Comparison of ENCODE assay signal across 8 cellular contexts in the genomic region with DNA sequence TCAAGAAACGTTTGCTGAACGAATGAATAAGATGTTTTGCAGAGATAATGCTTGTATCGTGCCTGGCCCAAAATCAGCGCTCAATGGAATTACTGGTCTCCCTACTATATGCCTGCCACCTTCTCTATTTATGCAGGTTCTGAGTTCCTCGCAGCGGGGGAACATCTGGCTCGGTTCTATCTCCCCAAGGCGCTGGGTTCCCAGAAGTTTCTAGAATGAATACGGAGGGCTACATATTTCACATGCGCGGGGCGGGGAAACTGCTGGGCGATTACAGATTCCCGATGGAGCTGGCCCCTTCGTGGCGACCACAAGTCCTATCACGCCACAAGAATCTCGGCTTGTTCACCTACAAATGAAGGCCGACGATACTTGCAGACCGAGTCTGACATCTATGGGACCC. TPM values are rescaled to one million over a fixed set of nuclear protein-coding genes. Genes with fewer than 3 reads are reported as not detected.
DNase-seq lines count a peak whose midpoint lies in the region; ATAC-seq and TF ChIP-seq lines count a peak whose summit lies in the region.

No MANE protein-coding gene starts in this region.

- H3K36me3 ChIP-seq in HUES64 (ENCODE audit: insufficient read depth, low read length) (peaks cover 4% of the 10 kb centered on the region; the same call in 1 of the 2 replicates), brain microvascular endothelial cell (replicated peaks) (peaks cover 3% of the 10 kb centered on the region), lower lobe of right lung (peaks cover 26% of the 10 kb centered on the region), upper lobe of left lung (peaks cover 0 to 17% (median 4%) of the 10 kb centered on the region in 4 donors)

- peak overlapping the region; percentile 84 for H3K9ac ChIP-seq in HUES64 (ENCODE audit: low read depth, low read length)

- DNase-seq in activated CD8-positive, alpha-beta memory T cell treated with anti-CD3 and anti-CD28 coated beads, Interleukin-2, amount 10 ng/mL, durations not matched to agents 7 days and 5 days: no peak
- no peak for DNase-seq in activated CD8-positive, alpha-beta memory T cell treated with anti-CD3 and anti-CD28 coated beads for 24 hours
- no peak for DNase-seq in brain microvascular endothelial cell
- DNase-seq in lower lobe of right lung: no peak
- DNase-seq in upper lobe of left lung: no peak
- DNase-seq in NK-92 (lab: John Stamatoyannopoulos, UW; ENCODE audit: unreplicated experiment): no peak
- DNase-seq in UCSD-AML1 (lab: John Stamatoyannopoulos, UW; ENCODE audit: unreplicated experiment): no peak

- H3K4me1 ChIP-seq in HUES64 (ENCODE audit: insufficient read depth, low read length): peaks cover 13% of the 10 kb centered on the region; the same call in 1 of the 2 replicates
- H3K4me1 ChIP-seq in lower lobe of right lung: peaks cover 23% of the 10 kb centered on the region
- H3K4me1 ChIP-seq in upper lobe of left lung: peaks cover 11 to 28% (median 18%) of the 10 kb centered on the region in 4 donors

- H3K27ac ChIP-seq in HUES64 (ENCODE audit: low read depth, low read length) (peak overlapping the region; percentile 79; the same call in 1 of the 2 replicates), brain microvascular endothelial cell (peak overlapping the region; percentile 79), lower lobe of right lung (peak overlapping the region; percentile 92), upper lobe of left lung (peak overlapping the region; percentile 88 to 96 (median 92))

- no peaks in the 10 kb centered on the region for H3K27me3 Mint-ChIP-seq in activated CD8-positive, alpha-beta memory T cell treated with anti-CD3 and anti-CD28 coated beads, Interleukin-2, amount 10 ng/mL, durations not matched to agents 7 days and 5 days

- peak overlapping the region; percentile 94 for H3K4me3 Mint-ChIP-seq in activated CD8-positive, alpha-beta memory T cell treated with anti-CD3 and anti-CD28 coated beads, Interleukin-2, amount 10 ng/mL, durations not matched to agents 7 days and 5 days

- TF ChIP-seq CTCF in brain microvascular endothelial cell (IDR thresholded peaks at IDR 0.05; ENCODE audit: low read depth, low read length, missing control alignments) (no peak), lower lobe of right lung (IDR thresholded peaks at IDR 0.05) (no peak), upper lobe of left lung (IDR thresholded peaks at IDR 0.05) (no peak)

- CTCF ChIA-PET in activated CD8-positive, alpha-beta memory T cell treated with anti-CD3 and anti-CD28 coated beads, Interleukin-2, amount 10 ng/mL, durations not matched to agents 7 days and 5 days (lab: Charles Lee): interaction anchor here (0.7 to 2.3 kb wide), 11 partner anchors 8 to 250 kb away, joined by 3 to 9 read pairs (median 4); a partner anchor contains a TSS

- in situ Hi-C loops in brain microvascular endothelial cell (cut with HindIII; ENCODE audit: low pct_ligation_motif_present, low sequenced_read_pairs): no loop called here

- H3K4me1 Mint-ChIP-seq in activated CD8-positive, alpha-beta memory T cell treated with anti-CD3 and anti-CD28 coated beads, Interleukin-2, amount 10 ng/mL, durations not matched to agents 7 days and 5 days: peaks cover 31% of the 10 kb centered on the region

- TF ChIP-seq POLR2A in upper lobe of left lung (IDR thresholded peaks at IDR 0.05): no peak

- H3K36me3 Mint-ChIP-seq in activated CD8-positive, alpha-beta memory T cell treated with anti-CD3 and anti-CD28 coated beads, Interleukin-2, amount 10 ng/mL, durations not matched to agents 7 days and 5 days: peaks cover 8% of the 10 kb centered on the region

- H3K9me3 ChIP-seq in HUES64 (ENCODE audit: insufficient read depth, low read depth, low read length) (no peaks in the 10 kb centered on the region), lower lobe of right lung (no peaks in the 10 kb centered on the region), upper lobe of left lung (no peaks in the 10 kb centered on the region)

- no peaks in the 10 kb centered on the region for H3K9me3 Mint-ChIP-seq in activated CD8-positive, alpha-beta memory T cell treated with anti-CD3 and anti-CD28 coated beads, Interleukin-2, amount 10 ng/mL, durations not matched to agents 7 days and 5 days (ENCODE audit: low read depth)

- ATAC-seq in activated CD8-positive, alpha-beta memory T cell treated with anti-CD3 and anti-CD28 coated beads, Interleukin-2, amount 10 ng/mL, durations not matched to agents 7 days and 5 days: peak; percentile 20
- ATAC-seq in lower lobe of right lung (peak; percentile 14 to 18), upper lobe of left lung (ENCODE audit: low FRiP score in 2 of 2) (peak; percentile 2 to 42)

- under 1% methylated on average over 21 of the region's 21 CpGs for WGBS in HUES64
- WGBS in upper lobe of left lung, 2 donors: 0 to 1% methylated on average over 16 to 21 of the region's 21 CpGs

- peak overlapping the region; percentile 89 for H3K27ac Mint-ChIP-seq in activated CD8-positive, alpha-beta memory T cell treated with anti-CD3 and anti-CD28 coated beads, Interleukin-2, amount 10 ng/mL, durations not matched to agents 7 days and 5 days

- H3K4me3 ChIP-seq in HUES64 (ENCODE audit: low read length) (peak overlapping the region; percentile 97), brain microvascular endothelial cell (ENCODE audit: low read depth, low read length) (peak overlapping the region; percentile 96), lower lobe of right lung (peak overlapping the region; percentile 99), upper lobe of left lung (peak overlapping the region; percentile 88 to 95 (median 90))

- H3K27me3 ChIP-seq in HUES64 (ENCODE audit: insufficient read depth, low read length) (no peaks in the 10 kb centered on the region), brain microvascular endothelial cell (replicated peaks) (no peaks in the 10 kb centered on the region), lower lobe of right lung (ENCODE audit: low read depth) (no peaks in the 10 kb centered on the region), upper lobe of left lung (no peaks in the 10 kb centered on the region)

- intact Hi-C loops in lower lobe of right lung (cut with DNase I): no loop called here

- TF ChIP-seq EP300 in upper lobe of left lung (IDR thresholded peaks at IDR 0.05): no peak

RNA-seq across cellular contexts. Expression of a gene that starts 0.4 kb away (rescaled TPM):
- total RNA-seq in activated CD8-positive, alpha-beta memory T cell treated with anti-CD3 and anti-CD28 coated beads, Interleukin-2, amount 10 ng/mL, durations not matched to agents 7 days and 5 days: 10 to 100 TPM; 52.2 to 61.6 TPM
- 30.0 TPM for polyA plus RNA-seq in HUES64 (2013, experiment 1 of 2)
- polyA plus RNA-seq in HUES64 (2013, experiment 2 of 2): 27.4 TPM
- 41.9 TPM for total RNA-seq in lower lobe of right lung
- 10 to 100 TPM; 31.4 to 37.6 (median 34.2) TPM for total RNA-seq in upper lobe of left lung

RNA-seq across cellular contexts. Expression of a gene that starts 20.4 kb away (rescaled TPM):
- total RNA-seq in activated CD8-positive, alpha-beta memory T cell treated with anti-CD3 and anti-CD28 coated beads, Interleukin-2, amount 10 ng/mL, durations not matched to agents 7 days and 5 days: 10 to 100 TPM; 42.6 to 44.2 TPM
- 36.7 TPM for polyA plus RNA-seq in HUES64 (2013, experiment 1 of 2)
- polyA plus RNA-seq in HUES64 (2013, experiment 2 of 2): 39.5 TPM
- 55.1 TPM for total RNA-seq in lower lobe of right lung
- 100 to 1,000 TPM in 1 of 6 donors, 10 to 100 TPM in 5; 36.5 to 106 (median 62.8) TPM for total RNA-seq in upper lobe of left lung

RNA-seq across cellular contexts. Expression of a gene that starts 37.9 kb away (rescaled TPM):
- not detected for total RNA-seq in activated CD8-positive, alpha-beta memory T cell treated with anti-CD3 and anti-CD28 coated beads, Interleukin-2, amount 10 ng/mL, durations not matched to agents 7 days and 5 days
- polyA plus RNA-seq in HUES64 (2013, experiment 1 of 2): not detected
- polyA plus RNA-seq in HUES64 (2013, experiment 2 of 2): not detected
- total RNA-seq in lower lobe of right lung (not detected), upper lobe of left lung (not detected)

RNA-seq across cellular contexts. Expression of a gene that starts 39.9 kb away (rescaled TPM):
- total RNA-seq in activated CD8-positive, alpha-beta memory T cell treated with anti-CD3 and anti-CD28 coated beads, Interleukin-2, amount 10 ng/mL, durations not matched to agents 7 days and 5 days: 100 to 1,000 TPM; 218 to 230 TPM
- polyA plus RNA-seq in HUES64 (2013, experiment 1 of 2): 359 TPM
- polyA plus RNA-seq in HUES64 (2013, experiment 2 of 2): 332 TPM
- total RNA-seq in lower lobe of right lung (241 TPM), upper lobe of left lung (100 to 1,000 TPM; 132 to 280 (median 198) TPM)

RNA-seq across cellular contexts. Expression of a gene that starts 51.3 kb away (rescaled TPM):
- total RNA-seq in activated CD8-positive, alpha-beta memory T cell treated with anti-CD3 and anti-CD28 coated beads, Interleukin-2, amount 10 ng/mL, durations not matched to agents 7 days and 5 days: 10 to 100 TPM; 57.6 to 60.2 TPM
- 32.6 TPM for polyA plus RNA-seq in HUES64 (2013, experiment 1 of 2)
- polyA plus RNA-seq in HUES64 (2013, experiment 2 of 2): 24.3 TPM
- 60.7 TPM for total RNA-seq in lower lobe of right lung
- 100 to 1,000 TPM in 1 of 6 donors, 10 to 100 TPM in 5; 52.6 to 184 (median 73.1) TPM for total RNA-seq in upper lobe of left lung
